Comparison of ENCODE assay signal across 19 cellular contexts in the genomic region with DNA sequence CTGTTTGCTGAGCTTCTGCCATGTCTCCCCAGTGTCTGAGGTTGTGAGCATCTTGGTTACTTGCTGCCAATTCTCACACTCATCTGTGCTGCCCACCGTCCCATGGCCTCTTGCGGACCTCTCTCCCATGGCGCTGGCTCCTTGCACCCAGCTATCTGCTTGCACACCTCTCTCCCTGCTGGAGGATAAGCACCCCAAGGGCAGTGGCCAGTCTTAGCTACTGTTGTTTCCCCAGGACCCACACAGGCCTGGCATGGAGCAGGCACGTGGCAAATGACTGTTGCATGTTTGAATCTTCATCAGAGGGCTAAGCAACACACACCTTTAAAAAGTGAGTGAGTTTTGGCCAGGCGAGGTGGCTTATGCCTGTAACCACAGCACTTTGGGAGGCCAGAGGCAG. TPM values are rescaled to one million over a fixed set of nuclear protein-coding genes. Genes with fewer than 3 reads are reported as not detected.
A peak's percentile ranks its signal among the peaks of the same experiment; 100 is the strongest.
DNase-seq lines count a peak whose midpoint lies in the region; ATAC-seq, FAIRE-seq and TF ChIP-seq lines count a peak whose summit lies in the region.
"Had no signal": no experiment of that assay in that cellular context is flagged by ENCODE, and none has a peak within 500 bp of the region (broad histone marks: within the 10 kb centered on the region; RNA-seq: fewer than 3 reads in every experiment).

No MANE protein-coding gene starts in this region.

- no peak overlapping the region for H3K9ac ChIP-seq in OCI-LY1 (ENCODE audit: low read length)
- H3K9ac ChIP-seq: SK-N-SH had no signal

- no peaks in the 10 kb centered on the region for H3K36me3 ChIP-seq in OCI-LY1 (ENCODE audit: insufficient read depth, low read length)

- peaks cover 77% of the 10 kb centered on the region for H3K4me1 ChIP-seq in OCI-LY1 (ENCODE audit: insufficient read depth, low read length, severe bottlenecking)

- ATAC-seq in GM21825 (IDR thresholded peaks at IDR 0.05; ENCODE audit: unreplicated experiment): no peak

- H3K4me3 ChIP-seq in OCI-LY1 (ENCODE audit: low read depth, low read length, poor library complexity, severe bottlenecking): no peak overlapping the region

- peak overlapping the region; percentile 93 for H3K27ac ChIP-seq in OCI-LY1 (ENCODE audit: low read depth, low read length, poor library complexity, severe bottlenecking)

- H3K36me3 Mint-ChIP-seq in activated naive CD4-positive, alpha-beta T cell treated with anti-CD3 and anti-CD28 coated beads, Interleukin-2, amount 50 U/mL, for 24 hours: no peaks in the 10 kb centered on the region
- H3K36me3 Mint-ChIP-seq: CD4-positive, alpha-beta memory T cell had no signal

- DNase-seq in activated naive CD4-positive, alpha-beta T cell treated with anti-CD3 and anti-CD28 coated beads, Interleukin-2, amount 50 U/mL, for 16 hours: no peak
- DNase-seq in mesenteric fat pad (ENCODE audit: low spot score): peak; percentile 49
- DNase-seq in frontal cortex (ENCODE audit: low spot score in 2 of 2): no peak
- no peak for DNase-seq in NOMO-1 treated with DMSO at 0.1 percent for 48 hours (lab: John Stamatoyannopoulos, UW; ENCODE audit: unreplicated experiment)
- DNase-seq: CD4-positive, alpha-beta memory T cell; COR-L47; DMS53; NCI-H1048; NCI-H1417 treated with DMSO at 0.1 percent for 48 hours; NCI-H1694 treated with DMSO at 0.1 percent for 48 hours; NCI-H2081; NCI-H2227 treated with DMSO at 0.1 percent for 48 hours; NCI-H526 treated with DMSO at 0.1 percent for 48 hours; SK-N-SH had no signal

- H3K4me1 Mint-ChIP-seq in activated naive CD4-positive, alpha-beta T cell treated with anti-CD3 and anti-CD28 coated beads, Interleukin-2, amount 50 U/mL, for 24 hours: peaks cover 20% of the 10 kb centered on the region

- H3K27me3 Mint-ChIP-seq in activated naive CD4-positive, alpha-beta T cell treated with anti-CD3 and anti-CD28 coated beads, Interleukin-2, amount 50 U/mL, for 24 hours: no peaks in the 10 kb centered on the region
- H3K27me3 Mint-ChIP-seq: CD4-positive, alpha-beta memory T cell had no signal

- H3K9me2 ChIP-seq in OCI-LY1 (ENCODE audit: low read depth, low read length): no peaks in the 10 kb centered on the region
- H3K9me2 ChIP-seq: SK-N-SH had no signal

- TF ChIP-seq CTCF in OCI-LY1 (IDR thresholded peaks at IDR 0.05; ENCODE audit: low read length): no peak

- H3K9me3 Mint-ChIP-seq in activated naive CD4-positive, alpha-beta T cell treated with anti-CD3 and anti-CD28 coated beads, Interleukin-2, amount 50 U/mL, for 24 hours: no peaks in the 10 kb centered on the region
- H3K9me3 Mint-ChIP-seq: CD4-positive, alpha-beta memory T cell had no signal

- H2AFZ ChIP-seq in OCI-LY1 (ENCODE audit: low read length): no peak overlapping the region

- H3K4me3 Mint-ChIP-seq in activated naive CD4-positive, alpha-beta T cell treated with anti-CD3 and anti-CD28 coated beads, Interleukin-2, amount 50 U/mL, for 24 hours: no peak overlapping the region
- H3K4me3 Mint-ChIP-seq: CD4-positive, alpha-beta memory T cell had no signal

- H4K20me1 ChIP-seq in OCI-LY1 (ENCODE audit: insufficient read depth, low read length): no peaks in the 10 kb centered on the region

- no peak overlapping the region for H3K4me2 ChIP-seq in OCI-LY1 (ENCODE audit: low read length)
- H3K4me2 ChIP-seq: SK-N-SH had no signal

- no peaks in the 10 kb centered on the region for H3K9me3 ChIP-seq in OCI-LY1 (ENCODE audit: low read length)
- H3K9me3 ChIP-seq: SK-N-SH had no signal

- peak overlapping the region; percentile 57 for H3K27ac Mint-ChIP-seq in activated naive CD4-positive, alpha-beta T cell treated with anti-CD3 and anti-CD28 coated beads, Interleukin-2, amount 50 U/mL, for 24 hours

- no peaks in the 10 kb centered on the region for H3K27me3 ChIP-seq in OCI-LY1 (ENCODE audit: insufficient read depth, low read length)

- H3K79me2 ChIP-seq in OCI-LY1 (ENCODE audit: insufficient read depth, low read length): no peaks in the 10 kb centered on the region

- H3F3A ChIP-seq in OCI-LY1 (ENCODE audit: insufficient read depth, low read length): no peaks in the 10 kb centered on the region

- no peak for FAIRE-seq in frontal cortex (lab: Jason Lieb, UNC)
- FAIRE-seq: G401.6 had no signal

RNA-seq across cellular contexts. Expression of a gene that starts 14.7 kb away (rescaled TPM):
- total RNA-seq in mesenteric fat pad (not detected), frontal cortex (not detected)
- total RNA-seq: NCI-H460 had no signal
